Comparison of ENCODE assay signal across 22 cellular contexts in genomic region chr1:3036646-3037280, GRCh38. TPM values are rescaled to one million over a fixed set of nuclear protein-coding genes. Genes with fewer than 3 reads are reported as not detected.
"Had no signal": no experiment of that assay in that cellular context is flagged by ENCODE, and none has a peak within 500 bp of the region (broad histone marks: within the 10 kb centered on the region; RNA-seq: fewer than 3 reads in every experiment).

No MANE protein-coding gene starts in this region.

- H3K27me3 Mint-ChIP-seq: activated CD4-positive, alpha-beta memory T cell treated with anti-CD3 and anti-CD28 coated beads for 36 hours; activated naive CD8-positive, alpha-beta T cell treated with anti-CD3 and anti-CD28 coated beads for 36 hours; effector memory CD8-positive, alpha-beta T cell had no signal

- DNase-seq: activated CD4-positive, alpha-beta memory T cell treated with anti-CD3 and anti-CD28 coated beads for 36 hours; activated naive CD8-positive, alpha-beta T cell treated with anti-CD3 and anti-CD28 coated beads for 36 hours; activated T-cell treated with anti-CD3 and anti-CD28 coated beads for 4 hours; amniotic stem cell; effector memory CD8-positive, alpha-beta T cell; esophagus squamous epithelium; heart right ventricle; mesendoderm; nucleus accumbens; small intestine; stimulated activated CD4-positive, alpha-beta T cell treated with anti-CD3 and anti-CD28 coated beads, Interleukin-4, amount 100 ng/mL, for 24 hours; stomach; SW 1271; T-helper 2 cell; WERI-Rb-1 had no signal

- H3K4me3 Mint-ChIP-seq: activated CD4-positive, alpha-beta memory T cell treated with anti-CD3 and anti-CD28 coated beads for 36 hours; activated naive CD8-positive, alpha-beta T cell treated with anti-CD3 and anti-CD28 coated beads for 36 hours; effector memory CD8-positive, alpha-beta T cell; nephron; stimulated activated effector memory CD8-positive, alpha-beta T cell treated with anti-CD3 and anti-CD28 coated beads, Interleukin-12 subunit alpha, Interleukin-12 subunit beta, amount 100 ng/mL, for 72 hours had no signal

- H3K36me3 Mint-ChIP-seq: activated CD4-positive, alpha-beta memory T cell treated with anti-CD3 and anti-CD28 coated beads for 36 hours; activated naive CD8-positive, alpha-beta T cell treated with anti-CD3 and anti-CD28 coated beads for 36 hours; stimulated activated effector memory CD8-positive, alpha-beta T cell treated with anti-CD3 and anti-CD28 coated beads, Interleukin-12 subunit alpha, Interleukin-12 subunit beta, amount 100 ng/mL, for 72 hours had no signal

- H3K9me3 Mint-ChIP-seq: activated CD4-positive, alpha-beta memory T cell treated with anti-CD3 and anti-CD28 coated beads for 36 hours; activated naive CD8-positive, alpha-beta T cell treated with anti-CD3 and anti-CD28 coated beads for 36 hours; effector memory CD8-positive, alpha-beta T cell; nephron; stimulated activated effector memory CD8-positive, alpha-beta T cell treated with anti-CD3 and anti-CD28 coated beads, Interleukin-12 subunit alpha, Interleukin-12 subunit beta, amount 100 ng/mL, for 72 hours had no signal

- ATAC-seq: effector memory CD8-positive, alpha-beta T cell; heart right ventricle; stimulated activated effector memory CD8-positive, alpha-beta T cell treated with anti-CD3 and anti-CD28 coated beads, Interleukin-12 subunit alpha, Interleukin-12 subunit beta, amount 100 ng/mL, for 72 hours had no signal

- H3K27ac Mint-ChIP-seq: activated CD4-positive, alpha-beta memory T cell treated with anti-CD3 and anti-CD28 coated beads for 36 hours; activated naive CD8-positive, alpha-beta T cell treated with anti-CD3 and anti-CD28 coated beads for 36 hours; effector memory CD8-positive, alpha-beta T cell; nephron; stimulated activated effector memory CD8-positive, alpha-beta T cell treated with anti-CD3 and anti-CD28 coated beads, Interleukin-12 subunit alpha, Interleukin-12 subunit beta, amount 100 ng/mL, for 72 hours had no signal

RNA-seq across cellular contexts. Expression of gene ACTRT2, which starts 15.5 kb away (rescaled TPM):
- total RNA-seq: activated CD4-positive, alpha-beta memory T cell treated with anti-CD3 and anti-CD28 coated beads for 36 hours; activated naive CD8-positive, alpha-beta T cell treated with anti-CD3 and anti-CD28 coated beads for 36 hours; cardiac muscle cell; dermis microvascular lymphatic vessel endothelial cell; esophagus squamous epithelium; heart right ventricle; lower leg skin; posterior vena cava; stomach; ureter had no signal

RNA-seq across cellular contexts. Expression of gene PRDM16, which starts 32.2 kb away (rescaled TPM):
- total RNA-seq: activated CD4-positive, alpha-beta memory T cell treated with anti-CD3 and anti-CD28 coated beads for 36 hours; dermis microvascular lymphatic vessel endothelial cell had no signal
